8 cellular contexts compared by ENCODE assay signal in genomic region chrX:45824471-45824870, GRCh38.
A peak's percentile ranks its signal among the peaks of the same experiment; 100 is the strongest.
DNase-seq lines count a peak whose midpoint lies in the region; ATAC-seq and TF ChIP-seq lines count a peak whose summit lies in the region.

No MANE protein-coding gene starts in this region.

- peak; percentile 76; the same call in 1 of the 2 replicates for TF ChIP-seq EP300 in Ishikawa (IDR thresholded peaks at IDR 0.05; ENCODE audit: borderline replicate concordance)

- no peak overlapping the region for H3K27ac ChIP-seq in C4-2B

- peak; percentile 32 for TF ChIP-seq CTCF in C4-2B (conservative IDR thresholded peaks at IDR 0.05)

- DNase-seq in activated CD4-positive, alpha-beta T cell treated with anti-CD3 and anti-CD28 coated beads for 4 hours, result peak; percentile 67 to 71
- peak; percentile 63 to 64 for DNase-seq in stimulated activated CD4-positive, alpha-beta T cell treated with anti-CD3 and anti-CD28 coated beads, Interleukin-2, amount 100 ng/mL, for 24 hours
- DNase-seq in Ammon's horn (ENCODE audit: low spot score), result no peak

- peak; percentile 68 for TF ChIP-seq RAD21 in Ishikawa (IDR thresholded peaks at IDR 0.05; ENCODE audit: low read depth)

- peak; percentile 98 for ATAC-seq in esophagus mucosa
- no peak for ATAC-seq in HG02885 (IDR thresholded peaks at IDR 0.05; ENCODE audit: poor library complexity, unreplicated experiment)
- no peak for ATAC-seq in GM19455 (IDR thresholded peaks at IDR 0.05; ENCODE audit: unreplicated experiment)

TF ChIP-seq in Ishikawa, 13 proteins besides CTCF, POLR2A, EP300 and RAD21:
- TF ChIP-seq REST (IDR thresholded peaks at IDR 0.05; ENCODE audit: low read depth) (no peak), NFIC (IDR thresholded peaks at IDR 0.05) (peak; percentile 78), EGR1 (IDR thresholded peaks at IDR 0.05) (no peak), TAF1 (IDR thresholded peaks at IDR 0.05; ENCODE audit: low read depth) (no peak), USF1 (IDR thresholded peaks at IDR 0.05) (no peak), MAX (IDR thresholded peaks at IDR 0.05) (peak; percentile 64), CREB1 (IDR thresholded peaks at IDR 0.05; ENCODE audit: low read depth) (no peak), TEAD4 (IDR thresholded peaks at IDR 0.05) (peak; percentile 54), TCF12 (IDR thresholded peaks at IDR 0.05; ENCODE audit: low read depth) (peak; percentile 63), CEBPB (IDR thresholded peaks at IDR 0.05) (no peak), ZBTB7A (IDR thresholded peaks at IDR 0.05; ENCODE audit: low read depth) (no peak), FOXM1 (IDR thresholded peaks at IDR 0.05; ENCODE audit: borderline replicate concordance, low read depth) (peak; percentile 73), YY1 (IDR thresholded peaks at IDR 0.05; ENCODE audit: low read depth) (0 out of 2 replicates have a peak, but pooled peaks have one; percentile 24)
